ENCODE assay signal across 8 cellular contexts in genomic region chr7:73451780-73452398, GRCh38. TPM values are rescaled to one million over a fixed set of nuclear protein-coding genes. Genes with fewer than 3 reads are reported as not detected.
A peak's percentile ranks its signal among the peaks of the same experiment; 100 is the strongest.
DNase-seq lines count a peak whose midpoint lies in the region; ATAC-seq and TF ChIP-seq lines count a peak whose summit lies in the region.

No MANE protein-coding gene starts in this region.

- no peaks in the 10 kb centered on the region for H3K27me3 Mint-ChIP-seq in effector memory CD8-positive, alpha-beta T cell
- no peaks in the 10 kb centered on the region for H3K27me3 Mint-ChIP-seq in mesothelial cell of epicardium (ENCODE audit: low read depth)
- no peaks in the 10 kb centered on the region for H3K27me3 Mint-ChIP-seq in T-helper 2 cell treated with Interferon-gamma antibody and Interleukin-4, amounts not matched to agents 5 μg/mL and 100 μg/mL, for 36 hours (ENCODE audit: low read depth)

- ATAC-seq in effector memory CD8-positive, alpha-beta T cell (replicated peaks): peak; percentile 85
- ATAC-seq in HG03571 (IDR thresholded peaks at IDR 0.05; ENCODE audit: unreplicated experiment) (no peak), HG03095 (IDR thresholded peaks at IDR 0.05; ENCODE audit: unreplicated experiment) (no peak)

- H3K9me3 Mint-ChIP-seq in effector memory CD8-positive, alpha-beta T cell: no peaks in the 10 kb centered on the region
- H3K9me3 Mint-ChIP-seq in mesothelial cell of epicardium: no peaks in the 10 kb centered on the region
- H3K9me3 Mint-ChIP-seq in T-helper 2 cell treated with Interferon-gamma antibody and Interleukin-4, amounts not matched to agents 5 μg/mL and 100 μg/mL, for 36 hours: no peaks in the 10 kb centered on the region

- peak; percentile 97 for TF ChIP-seq CTCF in mesothelial cell of epicardium (IDR thresholded peaks at IDR 0.05; ENCODE audit: unreplicated experiment)

- peaks cover 3 to 16% of the 10 kb centered on the region in 2 donors for H3K4me1 Mint-ChIP-seq in effector memory CD8-positive, alpha-beta T cell (ENCODE audit: low read depth in 2 of 2)
- H3K4me1 Mint-ChIP-seq in mesothelial cell of epicardium: peaks cover 6% of the 10 kb centered on the region
- peaks cover 8% of the 10 kb centered on the region for H3K4me1 Mint-ChIP-seq in T-helper 2 cell treated with Interferon-gamma antibody and Interleukin-4, amounts not matched to agents 5 μg/mL and 100 μg/mL, for 36 hours (ENCODE audit: low read depth)

- no peak overlapping the region for H3K27ac Mint-ChIP-seq in effector memory CD8-positive, alpha-beta T cell
- no peak overlapping the region for H3K27ac Mint-ChIP-seq in mesothelial cell of epicardium
- H3K27ac Mint-ChIP-seq in T-helper 2 cell treated with Interferon-gamma antibody and Interleukin-4, amounts not matched to agents 5 μg/mL and 100 μg/mL, for 36 hours: no peak overlapping the region

- H3K4me3 Mint-ChIP-seq in effector memory CD8-positive, alpha-beta T cell: no peak overlapping the region
- H3K4me3 Mint-ChIP-seq in mesothelial cell of epicardium: no peak overlapping the region
- H3K4me3 Mint-ChIP-seq in T-helper 2 cell treated with Interferon-gamma antibody and Interleukin-4, amounts not matched to agents 5 μg/mL and 100 μg/mL, for 36 hours: no peak overlapping the region

- DNase-seq in DMS79 treated with DMSO at 0.1 percent for 48 hours (lab: John Stamatoyannopoulos, UW) (peak; percentile 57), HuH-7.5 (ENCODE audit: low spot score) (peak; percentile 29), OCI-M1 (lab: John Stamatoyannopoulos, UW) (peak; percentile 82), mesothelial cell of epicardium (ENCODE audit: low spot score in 2 of 2, unreplicated experiment in 2 of 2) (no peak)
- peak; percentile 20 to 23 (median 22) for DNase-seq in effector memory CD8-positive, alpha-beta T cell
- no peak for DNase-seq in T-helper 2 cell treated with Interferon-gamma antibody and Interleukin-4, amounts not matched to agents 5 μg/mL and 100 μg/mL, for 36 hours (ENCODE audit: low spot score)

- peaks cover 70% of the 10 kb centered on the region for H3K36me3 Mint-ChIP-seq in effector memory CD8-positive, alpha-beta T cell (ENCODE audit: insufficient read depth)
- H3K36me3 Mint-ChIP-seq in mesothelial cell of epicardium: peaks cover 41% of the 10 kb centered on the region
- peaks cover 64% of the 10 kb centered on the region for H3K36me3 Mint-ChIP-seq in T-helper 2 cell treated with Interferon-gamma antibody and Interleukin-4, amounts not matched to agents 5 μg/mL and 100 μg/mL, for 36 hours (ENCODE audit: low read depth)

RNA-seq across cellular contexts. Expression of gene FZD9, which starts 18.3 kb away (rescaled TPM):
- 0.66 to 1.1 TPM (median 1.0 TPM) in 3 replicates for total RNA-seq in mesothelial cell of epicardium

Comparison
In these comparisons a context has a peak if more than half of its experiments do, and no peak if none do; other contexts are left out.
1. DNase-seq: peak in DMS79 treated with DMSO at 0.1 percent for 48 hours (single experiment), HuH-7.5 (single experiment), OCI-M1 (single experiment) and effector memory CD8-positive, alpha-beta T cell (3 of 3); none in mesothelial cell of epicardium (0 of 2) and T-helper 2 cell treated with Interferon-gamma antibody and Interleukin-4, amounts not matched to agents 5 μg/mL and 100 μg/mL, for 36 hours (single experiment).